ENCODE assay signal across 8 cellular contexts in the genomic region with DNA sequence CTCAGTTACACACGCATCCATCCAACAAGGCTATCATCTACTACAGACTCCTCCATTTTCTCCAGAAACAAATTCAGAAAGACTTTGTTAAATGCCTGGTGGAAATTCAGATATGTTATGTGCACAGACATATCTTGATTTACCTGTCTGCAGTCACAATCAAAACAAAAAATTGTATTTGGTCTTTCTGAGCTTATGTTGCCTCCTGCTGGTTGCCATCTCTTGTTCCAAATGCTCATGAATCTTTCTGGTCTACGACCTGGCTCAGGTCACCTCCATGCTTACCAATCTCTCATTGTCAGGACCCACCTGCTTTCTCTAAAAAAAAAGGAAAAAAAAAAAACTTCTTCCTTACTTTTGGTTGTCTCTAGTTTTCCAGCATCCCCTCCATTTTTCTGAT.
DNase-seq lines count a peak whose midpoint lies in the region; ATAC-seq lines count a peak whose summit lies in the region.

No MANE protein-coding gene starts in this region.

- no peaks in the 10 kb centered on the region for H3K36me3 ChIP-seq in adipocyte (ENCODE audit: control insufficient read depth, insufficient read depth, low read length, severe bottlenecking)

- ATAC-seq in GM19324 (IDR thresholded peaks at IDR 0.05; ENCODE audit: low FRiP score, unreplicated experiment): no peak
- ATAC-seq in HG02798 (IDR thresholded peaks at IDR 0.05; ENCODE audit: poor library complexity, unreplicated experiment): no peak

- H3K9me3 ChIP-seq in adipocyte (ENCODE audit: control insufficient read depth, low read length): no peaks in the 10 kb centered on the region

- peak; percentile 13 to 14 for DNase-seq in AML-193 (lab: John Stamatoyannopoulos, UW)
- peak; percentile 65 for DNase-seq in HT-29 (ENCODE audit: low spot score)
- DNase-seq in adipocyte (ENCODE audit: low read depth): peak; percentile 16
- peak; percentile 42 for DNase-seq in kidney tubule cell (ENCODE audit: low spot score)
- no peak for DNase-seq in NCI-H1436 (lab: John Stamatoyannopoulos, UW)
- DNase-seq in NCI-H128 (lab: John Stamatoyannopoulos, UW; ENCODE audit: unreplicated experiment): no peak

- H3K4me3 ChIP-seq in adipocyte (ENCODE audit: low read length): no peak overlapping the region

- no peaks in the 10 kb centered on the region for H3K27me3 ChIP-seq in adipocyte (replicated peaks; ENCODE audit: control insufficient read depth, insufficient read depth, low read length)

- H3K9ac ChIP-seq in adipocyte (ENCODE audit: low read length): peak overlapping the region; percentile 60

- H3K4me1 ChIP-seq in adipocyte (ENCODE audit: control insufficient read depth, insufficient read depth, low read length): peaks cover 28% of the 10 kb centered on the region

Comparison
In these comparisons a context has a peak if more than half of its experiments do, and no peak if none do; other contexts are left out.
1. DNase-seq: peak in AML-193 (2 of 2), HT-29 (single experiment), adipocyte (single experiment) and kidney tubule cell (single experiment); none in NCI-H1436 (single experiment) and NCI-H128 (single experiment).